Comparison of ENCODE assay signal across 12 cellular contexts in the genomic region with DNA sequence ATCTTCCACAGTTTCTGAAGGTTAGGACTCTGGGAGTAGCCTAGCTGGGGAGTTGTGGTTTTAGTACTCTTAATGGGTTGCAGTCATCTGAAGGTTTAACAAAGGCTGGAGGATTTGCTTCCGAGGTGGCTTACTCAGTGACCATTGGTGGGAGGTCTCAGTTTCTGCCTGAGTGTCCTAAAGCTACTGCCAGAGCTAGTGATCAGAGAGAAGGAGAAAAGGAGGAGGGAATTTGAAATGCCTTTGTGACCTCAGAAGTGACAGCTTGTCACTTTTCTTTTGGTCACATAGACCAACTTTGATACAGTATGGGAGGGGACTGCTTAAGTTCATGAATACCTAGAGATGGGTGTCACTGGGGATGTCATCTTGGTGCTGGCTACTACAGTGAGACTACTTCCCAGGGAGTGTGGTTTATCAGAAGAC. TPM values are rescaled to one million over a fixed set of nuclear protein-coding genes. Genes with fewer than 3 reads are reported as not detected.
DNase-seq lines count a peak whose midpoint lies in the region; ATAC-seq and TF ChIP-seq lines count a peak whose summit lies in the region.
"Had no signal": no experiment of that assay in that cellular context is flagged by ENCODE, and none has a peak within 500 bp of the region (broad histone marks: within the 10 kb centered on the region; RNA-seq: fewer than 3 reads in every experiment).

No MANE protein-coding gene starts in this region.

- CTCF ChIA-PET in MCF 10A (lab: Yijun Ruan, JAX): no interaction called here
- CTCF ChIA-PET in mammary epithelial cell (lab: Charles Lee; ENCODE audit: low non-redundant PET): no interaction called here

- H4K20me1 ChIP-seq in mammary epithelial cell (ENCODE audit: insufficient read depth, low read length) (no peaks in the 10 kb centered on the region), SU-DHL-6 (ENCODE audit: low read depth, low read length) (peaks cover 78% of the 10 kb centered on the region)

- intact Hi-C loops in MCF 10A (cut with micrococcal nuclease) (no loop called here), mammary epithelial cell (cut with micrococcal nuclease) (no loop called here), spleen (cut with DNase I; ENCODE audit: low total_unique reads) (no loop called here)

- no peaks in the 10 kb centered on the region for H3K9me3 Mint-ChIP-seq in MCF 10A (ENCODE audit: unreplicated experiment)
- H3K9me3 Mint-ChIP-seq: natural killer cell treated with Interleukin-12 subunit alpha and Interleukin-12 subunit beta and Interleukin-15 and Interleukin-18, amount 100 ng/mL, for 72 hours had no signal

- H3K4me1 Mint-ChIP-seq in MCF 10A (ENCODE audit: insufficient read depth, unreplicated experiment): peaks cover 41% of the 10 kb centered on the region

- POLR2A ChIA-PET in MCF 10A (lab: Yijun Ruan, JAX): interaction anchor here (0.6 to 2.4 kb wide), 6 partner anchors 16 to 110 kb away, joined by 3 to 17 read pairs (median 3); a partner anchor contains a TSS

- H3K9me2 ChIP-seq in SU-DHL-6 (replicated peaks; ENCODE audit: insufficient read depth, low read length): no peaks in the 10 kb centered on the region

- H3K4me3 ChIP-seq in mammary epithelial cell (replicated peaks in 1 of 3; ENCODE audit: insufficient read depth in 1 of 3, low read depth in 2 of 3, low read length in 3 of 3): no peak overlapping the region
- H3K4me3 ChIP-seq in SU-DHL-6 (ENCODE audit: insufficient read depth, low read length, poor library complexity, severe bottlenecking): no peak overlapping the region
- H3K4me3 ChIP-seq in spleen: no peak overlapping the region

- H3K27me3 Mint-ChIP-seq in MCF 10A (ENCODE audit: insufficient read depth, unreplicated experiment): no peaks in the 10 kb centered on the region
- H3K27me3 Mint-ChIP-seq: natural killer cell treated with Interleukin-12 subunit alpha and Interleukin-12 subunit beta and Interleukin-15 and Interleukin-18, amount 100 ng/mL, for 72 hours had no signal

- H2AFZ ChIP-seq in mammary epithelial cell (ENCODE audit: low read depth, low read length) (no peak overlapping the region), SU-DHL-6 (ENCODE audit: low read depth, low read length, severe bottlenecking) (no peak overlapping the region)

- H3K9ac ChIP-seq in mammary epithelial cell (ENCODE audit: insufficient read depth, low read length): no peak overlapping the region
- no peak overlapping the region for H3K9ac ChIP-seq in SU-DHL-6 (ENCODE audit: low read length)

- DNase-seq in MCF 10A (ENCODE audit: unreplicated experiment) (no peak), mammary epithelial cell (no peak), fibroblast of peridontal ligament (ENCODE audit: extremely low read depth) (peak; percentile 34), stromal cell of bone marrow (ENCODE audit: low read depth) (peak; percentile 13), spleen (no peak)
- no peak for DNase-seq in effector CD4-positive, alpha-beta T cell
- DNase-seq: activated effector memory CD4-positive, alpha-beta T cell treated with Interleukin-2 at 50 U/mL for 16 hours; C1 segment of cervical spinal cord; NCI-H526 treated with DMSO at 0.1 percent for 48 hours had no signal

- H3K4me3 Mint-ChIP-seq in MCF 10A (ENCODE audit: unreplicated experiment): no peak overlapping the region
- H3K4me3 Mint-ChIP-seq: natural killer cell treated with Interleukin-12 subunit alpha and Interleukin-12 subunit beta and Interleukin-15 and Interleukin-18, amount 100 ng/mL, for 72 hours had no signal

- no peaks in the 10 kb centered on the region for H3K27me3 ChIP-seq in mammary epithelial cell (ENCODE audit: insufficient read depth, low read length)
- H3K27me3 ChIP-seq in SU-DHL-6 (ENCODE audit: low read length): no peaks in the 10 kb centered on the region
- no peaks in the 10 kb centered on the region for H3K27me3 ChIP-seq in spleen (replicated peaks in 1 of 7)

- H3F3A ChIP-seq in SU-DHL-6 (ENCODE audit: insufficient read depth): peaks cover 77% of the 10 kb centered on the region

- H3K36me3 ChIP-seq in mammary epithelial cell (ENCODE audit: insufficient read depth, low read length) (no peaks in the 10 kb centered on the region), SU-DHL-6 (ENCODE audit: low read length) (peaks cover 31% of the 10 kb centered on the region; the same call in 1 of the 2 replicates), spleen (peaks cover 0 to 21% (median 0%) of the 10 kb centered on the region in 6 donors)

- dilution Hi-C loops in mammary epithelial cell (cut with HindIII; ENCODE audit: low sequenced_read_pairs): no loop called here

- TF ChIP-seq CTCF in MCF 10A (IDR thresholded peaks at IDR 0.05; ENCODE audit: unreplicated experiment) (no peak), mammary epithelial cell (conservative IDR thresholded peaks at IDR 0.05 in 1 of 2, IDR thresholded peaks at IDR 0.05 in 1 of 2; ENCODE audit: extremely low read depth in 1 of 2, insufficient read depth in 1 of 2, low read depth in 1 of 2, low read length in 2 of 2) (no peak), SU-DHL-6 (IDR thresholded peaks at IDR 0.05; ENCODE audit: insufficient read depth, low read length, poor library complexity, severe bottlenecking) (no peak), spleen (IDR thresholded peaks at IDR 0.05 in 8 of 11, conservative IDR thresholded peaks at IDR 0.05 in 3 of 11) (no peak)

- H3K27ac ChIP-seq in mammary epithelial cell (ENCODE audit: insufficient read depth, low read depth, low read length) (no peak overlapping the region), SU-DHL-6 (ENCODE audit: low read depth, low read length) (peak overlapping the region; percentile 8; the same call in 1 of the 2 replicates), spleen (peak overlapping the region in 1 of 8 donors; percentile 44)

- no peak for ATAC-seq in HG02798 (IDR thresholded peaks at IDR 0.05; ENCODE audit: poor library complexity, unreplicated experiment)

- no CpG with 5 or more reads among the region's 1 CpG for WGBS in mammary epithelial cell (ENCODE audit: low coverage, missing lambda C conversion rate)
- WGBS in spleen, 5 donors: 68 to 83% (median 71%) methylated on average over 1 of the region's 1 CpG

- H3K4me1 ChIP-seq in mammary epithelial cell (ENCODE audit: insufficient read depth, low read length) (peaks cover 9% of the 10 kb centered on the region), spleen (peaks cover 35 to 98% (median 68%) of the 10 kb centered on the region in 6 donors)

- TF ChIP-seq POLR2A in spleen (IDR thresholded peaks at IDR 0.05): no peak

- peaks cover 87% of the 10 kb centered on the region for H3K79me2 ChIP-seq in mammary epithelial cell (ENCODE audit: insufficient read depth, low read length)
- peaks cover 99% of the 10 kb centered on the region for H3K79me2 ChIP-seq in SU-DHL-6 (ENCODE audit: insufficient read depth, low read length)

- H3K36me3 Mint-ChIP-seq in MCF 10A (ENCODE audit: insufficient read depth, unreplicated experiment): no peaks in the 10 kb centered on the region
- H3K36me3 Mint-ChIP-seq: natural killer cell treated with Interleukin-12 subunit alpha and Interleukin-12 subunit beta and Interleukin-15 and Interleukin-18, amount 100 ng/mL, for 72 hours had no signal

- in situ Hi-C loops in mammary epithelial cell (cut with MboI; ENCODE audit: low sequenced_read_pairs in 2 of 2): no loop called here

- H3K4me2 ChIP-seq in mammary epithelial cell (ENCODE audit: insufficient read depth, low read depth, low read length): no peak overlapping the region
- H3K4me2 ChIP-seq in SU-DHL-6 (ENCODE audit: low read depth, low read length, poor library complexity, severe bottlenecking): peak overlapping the region; percentile 2

- H3K9me3 ChIP-seq in mammary epithelial cell (replicated peaks; ENCODE audit: insufficient read depth, low read length) (no peaks in the 10 kb centered on the region), SU-DHL-6 (ENCODE audit: insufficient read depth, low read length) (no peaks in the 10 kb centered on the region), spleen (no peaks in the 10 kb centered on the region)

- BruUV-seq in MCF 10A (replicated peaks; lab: Mats Ljungman, UMichigan) (no TSS peak), mammary epithelial cell (replicated peaks; lab: Mats Ljungman, UMichigan) (no TSS peak)

- peak overlapping the region; percentile 65 for H3K27ac Mint-ChIP-seq in MCF 10A (ENCODE audit: low read depth, unreplicated experiment)

RNA-seq across cellular contexts. Expression of a gene that starts 41.3 kb away (rescaled TPM):
- total RNA-seq in MCF 10A (2022) (61.4 and 68.6 TPM in 2 replicates), mammary epithelial cell (10 to 100 TPM; 26.7 to 29.6 TPM), spleen (10 to 100 TPM; 78.6 to 93.7 (median 84.1) TPM)
- polyA plus RNA-seq in mammary epithelial cell (15.5 TPM), spleen (10 to 100 TPM; 12.5 to 17.4 (median 12.9) TPM)
- 39.6 TPM for polyA minus RNA-seq in mammary epithelial cell

Comparison
In these comparisons a context has a peak if more than half of its experiments do, and no peak if none do; other contexts are left out.
1. DNase-seq: peak in fibroblast of peridontal ligament (single experiment) and stromal cell of bone marrow (single experiment); none in MCF 10A (single experiment), mammary epithelial cell (single experiment), spleen (single experiment) and effector CD4-positive, alpha-beta T cell (single experiment).